ENCODE assay signal across 8 cellular contexts in genomic region chr19:15154002-15154612, GRCh38. TPM values are rescaled to one million over a fixed set of nuclear protein-coding genes. Genes with fewer than 3 reads are reported as not detected.
A peak's percentile ranks its signal among the peaks of the same experiment; 100 is the strongest.
DNase-seq lines count a peak whose midpoint lies in the region; ATAC-seq and TF ChIP-seq lines count a peak whose summit lies in the region.

No MANE protein-coding gene starts in this region.

- TF ChIP-seq CTCF in type B pancreatic cell (conservative IDR thresholded peaks at IDR 0.05), result peak; percentile 71

- peaks cover 8% of the 10 kb centered on the region for H3K4me1 Mint-ChIP-seq in activated T-cell treated with anti-CD3 and anti-CD28 coated beads, Interleukin-2, amount 50 U/mL, for 72 hours (ENCODE audit: low read depth)
- H3K4me1 Mint-ChIP-seq in type B pancreatic cell (ENCODE audit: unreplicated experiment), result peaks cover 4% of the 10 kb centered on the region

- H3K4me3 Mint-ChIP-seq in activated T-cell treated with anti-CD3 and anti-CD28 coated beads, Interleukin-2, amount 50 U/mL, for 72 hours, result no peak overlapping the region
- H3K4me3 Mint-ChIP-seq in type B pancreatic cell, result no peak overlapping the region

- H3K27ac Mint-ChIP-seq in activated T-cell treated with anti-CD3 and anti-CD28 coated beads, Interleukin-2, amount 50 U/mL, for 72 hours, result no peak overlapping the region
- H3K27ac Mint-ChIP-seq in type B pancreatic cell, result no peak overlapping the region

- H3K36me3 Mint-ChIP-seq in activated T-cell treated with anti-CD3 and anti-CD28 coated beads, Interleukin-2, amount 50 U/mL, for 72 hours (ENCODE audit: insufficient read depth in 2 of 2), result peaks cover 0 to 2% of the 10 kb centered on the region in 2 donors
- H3K36me3 Mint-ChIP-seq in type B pancreatic cell, result no peaks in the 10 kb centered on the region

- H3K27me3 Mint-ChIP-seq in activated T-cell treated with anti-CD3 and anti-CD28 coated beads, Interleukin-2, amount 50 U/mL, for 72 hours (ENCODE audit: low read depth), result peaks cover 7% of the 10 kb centered on the region
- peaks cover 13% of the 10 kb centered on the region for H3K27me3 Mint-ChIP-seq in type B pancreatic cell

- ATAC-seq in activated T-cell treated with anti-CD3 and anti-CD28 coated beads, Interleukin-2, amount 50 U/mL, for 72 hours (replicated peaks in 1 of 2), result no peak
- ATAC-seq in GM21381 (IDR thresholded peaks at IDR 0.05; ENCODE audit: unreplicated experiment) (no peak), left ventricle myocardium superior (no peak)

- DNase-seq in SHP77 (lab: John Stamatoyannopoulos, UW) (peak; percentile 32 to 34), SHP77 treated with DMSO at 0.1 percent for 48 hours (lab: John Stamatoyannopoulos, UW) (no peak), NCI-H1694 (lab: John Stamatoyannopoulos, UW) (peak; percentile 53), islet precursor cell (peak; percentile 84), type B pancreatic cell (ENCODE audit: extremely low spot score, unreplicated experiment) (no peak), left ventricle myocardium superior (no peak)
- peak; percentile 31 to 42 for DNase-seq in activated T-cell treated with anti-CD3 and anti-CD28 coated beads, Interleukin-2, amount 50 U/mL, for 72 hours

- H3K9me3 Mint-ChIP-seq in activated T-cell treated with anti-CD3 and anti-CD28 coated beads, Interleukin-2, amount 50 U/mL, for 72 hours, result peaks cover 2 to 3% of the 10 kb centered on the region in 2 donors
- peaks cover 8% of the 10 kb centered on the region for H3K9me3 Mint-ChIP-seq in type B pancreatic cell

- intact Hi-C loops in left ventricle myocardium superior (cut with micrococcal nuclease), result loop anchor here (10.0 kb wide), 2 partner anchors 59 to 401 kb away; no protein-coding TSS in a partner anchor

RNA-seq across cellular contexts. Expression of gene NOTCH3, which starts 46.7 kb away (rescaled TPM):
- total RNA-seq in activated T-cell treated with anti-CD3 and anti-CD28 coated beads, Interleukin-2, amount 50 U/mL, for 72 hours, result under 1 TPM; 0.02 TPM
- total RNA-seq in type B pancreatic cell (ENCODE audit: low replicate concordance) (119 and 139 TPM in 2 replicates), left ventricle myocardium superior (22.8 TPM)

RNA-seq across cellular contexts. Expression of gene SYDE1, which starts 46.9 kb away (rescaled TPM):
- 1 to 10 TPM; 1.4 to 1.6 TPM for total RNA-seq in activated T-cell treated with anti-CD3 and anti-CD28 coated beads, Interleukin-2, amount 50 U/mL, for 72 hours
- 7.3 and 23.7 TPM in 2 replicates for total RNA-seq in type B pancreatic cell (ENCODE audit: low replicate concordance)
- 15.1 TPM for total RNA-seq in left ventricle myocardium superior

Comparison
In these comparisons a context has a peak if more than half of its experiments do, and no peak if none do; other contexts are left out.
1. DNase-seq: peak in SHP77 (2 of 2), NCI-H1694 (single experiment), activated T-cell treated with anti-CD3 and anti-CD28 coated beads, Interleukin-2, amount 50 U/mL, for 72 hours (2 of 2) and islet precursor cell (single experiment); none in SHP77 treated with DMSO at 0.1 percent for 48 hours (single experiment), type B pancreatic cell (single experiment) and left ventricle myocardium superior (single experiment).
2. RNA of gene NOTCH3, which starts 46.7 kb away (total RNA-seq): 119 to 139 TPM in type B pancreatic cell and 22.8 TPM in left ventricle myocardium superior (single experiment); 0.02 TPM in activated T-cell treated with anti-CD3 and anti-CD28 coated beads, Interleukin-2, amount 50 U/mL, for 72 hours; every median in the first group is over 10 times any median in the second.